ENCODE assay signal across 7 cellular contexts in the genomic region with DNA sequence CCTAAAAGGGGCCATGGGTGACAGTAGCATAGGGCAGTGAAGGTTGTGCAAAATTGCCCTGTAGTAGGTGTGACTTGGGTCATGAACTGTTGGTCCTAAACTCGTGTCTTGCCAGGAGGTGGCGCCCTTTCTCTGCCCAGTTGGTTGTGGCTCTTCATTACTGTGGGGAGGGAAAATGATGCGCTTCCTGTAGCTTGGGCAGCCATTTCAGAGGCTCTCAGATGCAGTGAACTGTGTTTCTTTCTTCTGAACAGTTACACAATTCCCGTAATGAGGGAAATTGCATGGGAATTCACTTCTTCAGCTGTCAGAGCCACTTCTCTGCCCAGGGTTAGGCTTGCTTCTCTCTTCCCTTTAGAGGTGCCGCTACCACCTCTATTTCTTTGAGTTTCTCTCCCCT.
A peak's percentile ranks its signal among the peaks of the same experiment; 100 is the strongest.
DNase-seq lines count a peak whose midpoint lies in the region; ATAC-seq lines count a peak whose summit lies in the region.

No MANE protein-coding gene starts in this region.

- H3K36me3 Mint-ChIP-seq in activated naive CD4-positive, alpha-beta T cell treated with anti-CD3 and anti-CD28 coated beads, Interleukin-2, amount 50 U/mL, for 72 hours: no peaks in the 10 kb centered on the region

- no peaks in the 10 kb centered on the region for H3K9me3 Mint-ChIP-seq in activated naive CD4-positive, alpha-beta T cell treated with anti-CD3 and anti-CD28 coated beads, Interleukin-2, amount 50 U/mL, for 72 hours

- peak; percentile 77 for ATAC-seq in GM19455 (IDR thresholded peaks at IDR 0.05; ENCODE audit: unreplicated experiment)
- ATAC-seq in activated naive CD4-positive, alpha-beta T cell treated with anti-CD3 and anti-CD28 coated beads, Interleukin-2, amount 50 U/mL, for 72 hours: peak; percentile 71 to 90

- no peak overlapping the region for H3K27ac Mint-ChIP-seq in activated naive CD4-positive, alpha-beta T cell treated with anti-CD3 and anti-CD28 coated beads, Interleukin-2, amount 50 U/mL, for 72 hours

- DNase-seq in ELR (ENCODE audit: low read depth) (peak; percentile 61), HK-2 (ENCODE audit: unreplicated experiment) (peak; percentile 69), NCI-H748 (lab: John Stamatoyannopoulos, UW; ENCODE audit: unreplicated experiment) (peak; percentile 83), inferior parietal cortex (ENCODE audit: extremely low spot score) (peak; percentile 36)
- DNase-seq in activated naive CD4-positive, alpha-beta T cell treated with anti-CD3 and anti-CD28 coated beads, Interleukin-2, amount 50 U/mL, for 72 hours (ENCODE audit: low spot score in 2 of 2): peak in 1 of 2 donors; percentile 78
- DNase-seq in stimulated activated CD8-positive, alpha-beta memory T cell treated with anti-CD3 and anti-CD28 coated beads, Interleukin-15, amount 100 ng/mL, for 24 hours (ENCODE audit: low read depth): peak; percentile 19
